8 cellular contexts compared by ENCODE assay signal in the genomic region with DNA sequence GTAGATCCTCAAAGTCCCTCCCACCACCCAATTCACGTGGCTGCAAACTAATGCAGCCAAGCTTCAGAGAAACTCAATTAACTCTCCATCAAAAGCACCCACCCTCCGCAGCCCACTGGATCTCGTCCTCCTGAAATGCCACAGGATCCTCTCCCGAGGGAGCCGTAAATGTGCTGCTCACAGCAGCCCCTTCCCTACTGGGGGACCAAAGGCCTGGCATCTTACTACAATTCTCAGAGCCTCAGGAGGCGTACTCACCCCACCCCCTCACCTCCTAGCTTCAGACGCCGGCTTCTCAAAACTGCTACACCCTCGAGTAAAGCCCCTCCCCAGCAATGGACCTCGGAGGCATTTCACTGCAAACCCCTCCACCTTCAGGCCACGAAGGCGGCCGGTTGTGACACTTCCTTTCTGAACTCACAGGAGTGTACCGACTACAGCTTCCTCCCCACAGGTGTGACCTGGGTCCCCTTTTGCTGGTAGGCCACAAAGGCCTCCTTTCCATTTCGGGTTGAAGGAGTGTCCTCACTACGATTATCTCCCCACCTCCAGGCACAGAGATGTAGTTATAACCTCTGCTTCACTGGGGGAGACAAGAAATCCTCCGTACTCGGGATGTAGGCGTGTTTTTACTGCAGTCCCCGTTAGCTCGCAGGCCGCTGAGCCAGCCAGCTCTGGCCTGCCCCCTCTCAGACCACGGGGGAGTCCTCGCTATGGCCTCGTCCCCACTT. TPM values are rescaled to one million over a fixed set of nuclear protein-coding genes. Genes with fewer than 3 reads are reported as not detected.
DNase-seq lines count a peak whose midpoint lies in the region; ATAC-seq, FAIRE-seq and TF ChIP-seq lines count a peak whose summit lies in the region.

No MANE protein-coding gene starts in this region.

- intact Hi-C loops in CD4-positive, alpha-beta memory T cell (cut with micrococcal nuclease), result loop anchor here (1.0 to 5.0 kb wide), 5 partner anchors 35 to 288 kb away; a partner anchor contains a TSS
- intact Hi-C loops in pancreas (cut with DNase I), result no loop called here
- intact Hi-C loops in tibial artery (cut with DNase I; ENCODE audit: low total_unique reads), result loop anchor here (2.0 to 5.0 kb wide), 2 partner anchors 47 to 223 kb away; a partner anchor contains a TSS

- peaks cover 8 to 17% of the 10 kb centered on the region in 2 donors for H3K36me3 Mint-ChIP-seq in CD4-positive, alpha-beta memory T cell

- no peak for TF ChIP-seq POLR2A in gastroesophageal sphincter (IDR thresholded peaks at IDR 0.05)

- ATAC-seq in GM19395 (IDR thresholded peaks at IDR 0.05; ENCODE audit: unreplicated experiment), result peak; percentile 37
- peak; percentile 20 for ATAC-seq in HG03520 (IDR thresholded peaks at IDR 0.05; ENCODE audit: unreplicated experiment)
- ATAC-seq in gastroesophageal sphincter, result peak; percentile 60
- ATAC-seq in pancreas, result peak; percentile 41 to 72 (median 58)

- TF ChIP-seq EP300 in gastroesophageal sphincter (IDR thresholded peaks at IDR 0.05), result no peak

- H3K9me3 Mint-ChIP-seq in CD4-positive, alpha-beta memory T cell, result no peaks in the 10 kb centered on the region

- peaks cover 56% of the 10 kb centered on the region for H3K4me1 ChIP-seq in CD4-positive, alpha-beta memory T cell (ENCODE audit: insufficient read depth, low read length)
- H3K4me1 ChIP-seq in gastroesophageal sphincter (peaks cover 3 to 48% (median 13%) of the 10 kb centered on the region in 3 donors), pancreas (peaks cover 18 to 33% (median 28%) of the 10 kb centered on the region in 3 donors), tibial artery (peaks cover 0 to 46% (median 24%) of the 10 kb centered on the region in 4 donors)

- no peaks in the 10 kb centered on the region for H3K9me3 ChIP-seq in CD4-positive, alpha-beta memory T cell (ENCODE audit: control insufficient read depth in 1 of 2, low read length in 2 of 2)
- no peaks in the 10 kb centered on the region for H3K9me3 ChIP-seq in gastroesophageal sphincter
- H3K9me3 ChIP-seq in pancreas, result no peaks in the 10 kb centered on the region
- H3K9me3 ChIP-seq in tibial artery, result no peaks in the 10 kb centered on the region

- POLR2A ChIA-PET in CD4-positive, alpha-beta memory T cell (lab: Charles Lee; ENCODE audit: partially characterized antibody), result interaction anchor here (0.7 to 4.5 kb wide), 35 partner anchors 9 to 1345 kb away, joined by 3 to 106 read pairs (median 4); a partner anchor contains a TSS

- WGBS in gastroesophageal sphincter (ENCODE audit: low coverage in 1 of 2), 2 donors, result 0% methylated on average over 11 to 24 of the region's 25 CpGs
- WGBS in pancreas, 2 donors, result 0% methylated on average over 25 of the region's 25 CpGs

- peak overlapping the region; percentile 99 for H3K27ac ChIP-seq in CD4-positive, alpha-beta memory T cell (ENCODE audit: low read depth, low read length)
- H3K27ac ChIP-seq in gastroesophageal sphincter, result peak overlapping the region; percentile 92 to 100 (median 98)
- H3K27ac ChIP-seq in pancreas, result peak overlapping the region; percentile 89 to 98 (median 98)
- peak overlapping the region; percentile 93 to 99 for H3K27ac ChIP-seq in tibial artery

- peak overlapping the region; percentile 98 to 99 for H3K4me3 ChIP-seq in CD4-positive, alpha-beta memory T cell (ENCODE audit: low read length in 2 of 2)
- H3K4me3 ChIP-seq in gastroesophageal sphincter (peak overlapping the region; percentile 78 to 81), pancreas (peak overlapping the region; percentile 74 to 83 (median 80)), tibial artery (peak overlapping the region; percentile 67 to 87)

- TF ChIP-seq CTCF in gastroesophageal sphincter (IDR thresholded peaks at IDR 0.05) (no peak), pancreas (IDR thresholded peaks at IDR 0.05) (no peak), tibial artery (IDR thresholded peaks at IDR 0.05) (no peak)

- H3K4me3 Mint-ChIP-seq in CD4-positive, alpha-beta memory T cell, result peak overlapping the region; percentile 88 to 98 (median 97)

- FAIRE-seq in pancreas (lab: Jason Lieb, UNC), result no peak

- peak; percentile 72 to 86 (median 77) for DNase-seq in CD4-positive, alpha-beta memory T cell
- DNase-seq in RKO (ENCODE audit: low spot score), result peak; percentile 52
- DNase-seq in activated effector memory CD4-positive, alpha-beta T cell treated with anti-CD3 and anti-CD28 coated beads, Interleukin-2, amount 50 U/mL, for 16 hours, result peak; percentile 85
- DNase-seq in pancreas, result peak in 5 of 6 donors; percentile 19 to 59 (median 35)
- DNase-seq in tibial artery, result peak; percentile 32 to 70

- H3K4me1 Mint-ChIP-seq in CD4-positive, alpha-beta memory T cell, result peaks cover 0 to 58% (median 40%) of the 10 kb centered on the region in 4 donors

- H3K36me3 ChIP-seq in CD4-positive, alpha-beta memory T cell (ENCODE audit: insufficient read depth, low read length), result peaks cover 3% of the 10 kb centered on the region
- peaks cover 0 to 14% of the 10 kb centered on the region in 2 donors for H3K36me3 ChIP-seq in gastroesophageal sphincter
- peaks cover 0 to 4% (median 0%) of the 10 kb centered on the region in 3 donors for H3K36me3 ChIP-seq in pancreas
- peaks cover 9 to 14% (median 11%) of the 10 kb centered on the region in 3 donors for H3K36me3 ChIP-seq in tibial artery

- H3K27me3 Mint-ChIP-seq in CD4-positive, alpha-beta memory T cell, result no peaks in the 10 kb centered on the region

- peak overlapping the region; percentile 95 to 100 (median 99) for H3K27ac Mint-ChIP-seq in CD4-positive, alpha-beta memory T cell

- CTCF ChIA-PET in CD4-positive, alpha-beta memory T cell (lab: Charles Lee; ENCODE audit: partially characterized antibody), result interaction anchor here (1.0 to 3.1 kb wide), 6 partner anchors 44 to 290 kb away, joined by 3 to 22 read pairs (median 4); a partner anchor contains a TSS

- no peaks in the 10 kb centered on the region for H3K27me3 ChIP-seq in CD4-positive, alpha-beta memory T cell (ENCODE audit: insufficient read depth, low read length)
- H3K27me3 ChIP-seq in gastroesophageal sphincter, result no peaks in the 10 kb centered on the region
- no peaks in the 10 kb centered on the region for H3K27me3 ChIP-seq in pancreas
- H3K27me3 ChIP-seq in tibial artery, result no peaks in the 10 kb centered on the region

RNA-seq across cellular contexts. Expression of a gene that starts 0.7 kb away (rescaled TPM):
- 100 to 1,000 TPM; 316 to 353 TPM for total RNA-seq in CD4-positive, alpha-beta memory T cell
- 100 to 1,000 TPM; 305 to 343 TPM for polyA plus RNA-seq in CD4-positive, alpha-beta memory T cell
- total RNA-seq in gastroesophageal sphincter (100 to 1,000 TPM in 2 of 4 donors, 10 to 100 TPM in 2; 43.8 to 131 (median 95.2) TPM), pancreas (100 to 1,000 TPM in 1 of 6 donors, 10 to 100 TPM in 5; 59.7 to 100 (median 70.6) TPM)
- polyA plus RNA-seq in pancreas, result 100 to 1,000 TPM; 131 to 138 TPM

RNA-seq across cellular contexts. Expression of a gene that starts 0.7 kb away (rescaled TPM):
- total RNA-seq in CD4-positive, alpha-beta memory T cell, result 100 to 1,000 TPM; 129 to 138 TPM
- polyA plus RNA-seq in CD4-positive, alpha-beta memory T cell, result 10 to 100 TPM; 29.9 to 52.8 TPM
- total RNA-seq in gastroesophageal sphincter (10 to 100 TPM; 18.9 to 36.3 (median 29.5) TPM), pancreas (10 to 100 TPM; 21.0 to 46.7 (median 28.3) TPM)
- polyA plus RNA-seq in pancreas, result 1 to 10 TPM; 6.2 to 9.7 TPM

RNA-seq across cellular contexts. Expression of a gene that starts 35.2 kb away (rescaled TPM):
- total RNA-seq in CD4-positive, alpha-beta memory T cell, result 10 to 100 TPM; 30.3 to 33.6 TPM
- 10 to 100 TPM in 1 of 2 donors, 1 to 10 TPM in 1; 6.3 to 28.3 TPM for polyA plus RNA-seq in CD4-positive, alpha-beta memory T cell
- total RNA-seq in gastroesophageal sphincter (10 to 100 TPM; 16.8 to 40.0 (median 31.4) TPM), pancreas (10 to 100 TPM; 11.0 to 19.5 (median 12.8) TPM)
- 10 to 100 TPM; 23.8 to 34.8 TPM for polyA plus RNA-seq in pancreas

RNA-seq across cellular contexts. Expression of a gene that starts 35.2 kb away (rescaled TPM):
- 10 to 100 TPM; 38.4 to 43.8 TPM for total RNA-seq in CD4-positive, alpha-beta memory T cell
- 100 to 1,000 TPM; 273 to 335 TPM for polyA plus RNA-seq in CD4-positive, alpha-beta memory T cell
- total RNA-seq in gastroesophageal sphincter (100 to 1,000 TPM; 158 to 312 (median 228) TPM), pancreas (10 to 100 TPM; 38.6 to 65.1 (median 62.0) TPM)
- polyA plus RNA-seq in pancreas, result 100 to 1,000 TPM; 275 to 310 TPM

RNA-seq across cellular contexts. Expression of a gene that starts 48.3 kb away (rescaled TPM):
- 1 to 10 TPM in 1 of 2 experiments, under 1 TPM in 1; 0.47 to 1.3 TPM for total RNA-seq in CD4-positive, alpha-beta memory T cell
- polyA plus RNA-seq in CD4-positive, alpha-beta memory T cell, result under 1 TPM; 0.69 to 0.79 TPM
- total RNA-seq in gastroesophageal sphincter, result 1 to 10 TPM in 3 of 4 donors, under 1 TPM in 1; 0.85 to 3.5 (median 2.9) TPM
- total RNA-seq in pancreas, result 10 to 100 TPM; 32.7 to 65.9 (median 38.2) TPM
- 10 to 100 TPM; 32.2 to 51.3 TPM for polyA plus RNA-seq in pancreas

Comparison
In these comparisons a context has a peak if more than half of its experiments do, and no peak if none do; other contexts are left out.
1. Peak in every context shown above with its lines: DNase-seq, ATAC-seq, H3K4me3 ChIP-seq and H3K27ac ChIP-seq.
2. DNase-seq: peak in every context shown above with its lines; median percentile 85 in activated effector memory CD4-positive, alpha-beta T cell treated with anti-CD3 and anti-CD28 coated beads, Interleukin-2, amount 50 U/mL, for 16 hours; 77 in CD4-positive, alpha-beta memory T cell; 52 in RKO; 51 in tibial artery; 35 in pancreas.
3. intact Hi-C loops: an anchor here in CD4-positive, alpha-beta memory T cell (1.0 to 5.0 kb wide) and tibial artery (2.0 to 5.0 kb wide); none called in pancreas.